Comparison of ENCODE assay signal across 5 cellular contexts in genomic region chr4:156481845-156482244, GRCh38.
"Had no signal": no experiment of that assay in that cellular context is flagged by ENCODE, and none has a peak within 500 bp of the region (broad histone marks: within the 10 kb centered on the region; RNA-seq: fewer than 3 reads in every experiment).

No MANE protein-coding gene starts in this region.

- H3K4me1 Mint-ChIP-seq: GM23338, IgD-negative memory B cell had no signal

- H3K4me3 ChIP-seq: GM23338, HAP-1 had no signal

- H3K27me3 Mint-ChIP-seq: IgD-negative memory B cell had no signal

- H2AFZ ChIP-seq: GM23338 had no signal

- H3K4me3 Mint-ChIP-seq: GM23338, IgD-negative memory B cell had no signal

- H3K36me3 ChIP-seq: HAP-1 had no signal

- DNase-seq: KBM-7 had no signal

- H3K36me3 Mint-ChIP-seq: IgD-negative memory B cell had no signal

- H3K27ac ChIP-seq: HL-60 had no signal

- H3K4me2 ChIP-seq: GM23338 had no signal

- H3K9me3 Mint-ChIP-seq: GM23338 had no signal

- H3K27ac Mint-ChIP-seq: GM23338, IgD-negative memory B cell had no signal
